ENCODE assay signal across 26 cellular contexts in the genomic region with DNA sequence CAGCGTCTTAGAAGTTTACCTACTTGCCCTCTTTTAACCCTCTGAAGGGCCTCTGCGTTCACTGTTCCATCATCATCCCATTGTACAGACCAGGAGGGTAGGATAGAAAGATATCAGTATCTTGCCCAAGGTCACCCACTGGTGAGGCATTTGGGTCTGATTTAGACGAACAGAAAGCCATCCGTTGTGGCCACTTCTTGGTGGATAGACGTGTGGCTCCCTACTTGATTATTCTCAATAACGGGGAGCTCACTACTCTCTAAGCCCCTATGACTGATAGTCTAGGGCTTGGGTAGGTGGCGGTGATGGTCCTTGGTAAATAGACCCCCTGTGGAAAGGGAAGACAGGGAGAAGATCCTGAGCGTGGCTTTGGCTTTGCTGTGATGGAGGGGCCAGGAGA.
"Had no signal": no experiment of that assay in that cellular context is flagged by ENCODE, and none has a peak within 500 bp of the region (broad histone marks: within the 10 kb centered on the region; RNA-seq: fewer than 3 reads in every experiment).

No MANE protein-coding gene starts in this region.

- H3K4me3 ChIP-seq: colonic mucosa, esophagus muscularis mucosa, heart right ventricle, lower lobe of right lung, suprapubic skin, transverse colon, upper lobe of right lung, uterus had no signal

- H3K9me3 ChIP-seq: colonic mucosa, esophagus muscularis mucosa, heart right ventricle, lower lobe of right lung, suprapubic skin, transverse colon, upper lobe of right lung, uterus had no signal

- H3K36me3 Mint-ChIP-seq: naive thymus-derived CD8-positive, alpha-beta T cell; stimulated activated memory B cell treated with anti-CD40 and anti-IgM and Interleukin-4, amounts not matched to agents 10 μg/mL and 1 μg/mL and 100 μg/mL, for 72 hours had no signal

- H3K27ac ChIP-seq: colonic mucosa, esophagus muscularis mucosa, heart right ventricle, lower lobe of right lung, parathyroid adenoma, suprapubic skin, transverse colon, upper lobe of right lung, uterus had no signal

- ATAC-seq: heart right ventricle; left ventricle myocardium superior; lower lobe of right lung; naive thymus-derived CD8-positive, alpha-beta T cell; sciatic nerve; stimulated activated memory B cell treated with anti-CD40 and anti-IgM and Interleukin-4, amounts not matched to agents 10 μg/mL and 1 μg/mL and 100 μg/mL, for 72 hours; upper lobe of right lung had no signal

- DNase-seq: colonic mucosa; effector CD8-positive, alpha-beta T cell; foreskin melanocyte; glutamatergic neuron; heart right ventricle; hippocampal formation; kidney glomerular epithelial cell; left ventricle myocardium superior; lower lobe of right lung; stimulated activated CD4-positive, alpha-beta T cell treated with anti-CD3 and anti-CD28 coated beads, Interleukin-2, amount 100 ng/mL, for 24 hours; stimulated activated CD4-positive, alpha-beta T cell treated with anti-CD3 and anti-CD28 coated beads, Interleukin-4, amount 100 ng/mL, for 24 hours; transverse colon; upper lobe of right lung; uterus had no signal

- H3K9me3 Mint-ChIP-seq: dendritic cell treated with granulocyte-macrophage colony-stimulating factor and Interleukin-4, amounts not matched to agents 40 ng/mL and 50 ng/mL, for 4 days; naive thymus-derived CD8-positive, alpha-beta T cell; neural crest cell; stimulated activated memory B cell treated with anti-CD40 and anti-IgM and Interleukin-4, amounts not matched to agents 10 μg/mL and 1 μg/mL and 100 μg/mL, for 72 hours; stimulated activated naive CD8-positive, alpha-beta T cell treated with anti-CD3 and anti-CD28 coated beads, Interleukin-15, Interleukin-2, amounts not matched to agents 100 ng/mL and 50 ng/mL, for 24 hours had no signal

- H3K36me3 ChIP-seq: colonic mucosa, esophagus muscularis mucosa, heart right ventricle, lower lobe of right lung, suprapubic skin, transverse colon, upper lobe of right lung, uterus had no signal

- FAIRE-seq: endothelial cell of umbilical vein, islet of Langerhans had no signal

- H2AFZ ChIP-seq: parathyroid adenoma had no signal

- H3K4me1 ChIP-seq: parathyroid adenoma had no signal

- H3K9ac ChIP-seq: parathyroid adenoma had no signal

- H3K79me2 ChIP-seq: parathyroid adenoma had no signal

- H3K27ac Mint-ChIP-seq: dendritic cell treated with granulocyte-macrophage colony-stimulating factor and Interleukin-4, amounts not matched to agents 40 ng/mL and 50 ng/mL, for 4 days; progenitor cell of endocrine pancreas; stimulated activated memory B cell treated with anti-CD40 and anti-IgM and Interleukin-4, amounts not matched to agents 10 μg/mL and 1 μg/mL and 100 μg/mL, for 72 hours; stimulated activated naive CD8-positive, alpha-beta T cell treated with anti-CD3 and anti-CD28 coated beads, Interleukin-15, Interleukin-2, amounts not matched to agents 100 ng/mL and 50 ng/mL, for 24 hours had no signal

- H3K27me3 ChIP-seq: uterus had no signal

- H3K4me3 Mint-ChIP-seq: dendritic cell treated with granulocyte-macrophage colony-stimulating factor and Interleukin-4, amounts not matched to agents 40 ng/mL and 50 ng/mL, for 4 days; naive thymus-derived CD8-positive, alpha-beta T cell; neural crest cell; stimulated activated memory B cell treated with anti-CD40 and anti-IgM and Interleukin-4, amounts not matched to agents 10 μg/mL and 1 μg/mL and 100 μg/mL, for 72 hours; stimulated activated naive CD8-positive, alpha-beta T cell treated with anti-CD3 and anti-CD28 coated beads, Interleukin-15, Interleukin-2, amounts not matched to agents 100 ng/mL and 50 ng/mL, for 24 hours had no signal
